Comparison of ENCODE assay signal across 8 cellular contexts in genomic region chr3:141646760-141647561, GRCh38.
DNase-seq lines count a peak whose midpoint lies in the region; ATAC-seq and TF ChIP-seq lines count a peak whose summit lies in the region.

No MANE protein-coding gene starts in this region.

- intact Hi-C loops in Caco-2 (cut with micrococcal nuclease; ENCODE audit: unreplicated experiment) = no loop called here
- intact Hi-C loops in prostate gland (cut with DNase I) = loop anchor here (5.0 kb wide), 1 partner anchor 70 kb away; no protein-coding TSS in a partner anchor

- no peaks in the 10 kb centered on the region for H3F3A ChIP-seq in SK-N-SH (replicated peaks; ENCODE audit: insufficient read depth)

- peaks cover 15% of the 10 kb centered on the region for H3K4me1 ChIP-seq in Caco-2
- H3K4me1 ChIP-seq in SK-N-SH (ENCODE audit: control insufficient read depth in 1 of 2, insufficient read depth in 2 of 2, low read depth in 1 of 2, low read length in 1 of 2) = no peaks in the 10 kb centered on the region
- no peaks in the 10 kb centered on the region for H3K4me1 ChIP-seq in prostate gland (replicated peaks)

- CTCF ChIA-PET in Caco-2 (lab: Charles Lee) (no interaction called here), SK-N-SH (lab: Yijun Ruan, JAX) (no interaction called here)

- H3K36me3 ChIP-seq in Caco-2 (ENCODE audit: control insufficient read depth, insufficient read depth, low read length) (no peaks in the 10 kb centered on the region), SK-N-SH (replicated peaks in 1 of 2; ENCODE audit: control insufficient read depth in 1 of 2, insufficient read depth in 2 of 2, low read length in 1 of 2) (no peaks in the 10 kb centered on the region), prostate gland (no peaks in the 10 kb centered on the region)

- TF ChIP-seq CTCF in Caco-2 (IDR thresholded peaks at IDR 0.05; ENCODE audit: insufficient read depth in 1 of 2, low read depth in 1 of 2, low read length in 1 of 2, severe bottlenecking in 1 of 2, unreplicated experiment in 1 of 2) (no peak), SK-N-SH (IDR thresholded peaks at IDR 0.05) (no peak), prostate gland (IDR thresholded peaks at IDR 0.05) (no peak)

- no TSS peak for BruUV-seq in Caco-2 (replicated peaks; lab: Mats Ljungman, UMichigan)

- no peaks in the 10 kb centered on the region for H3K79me2 ChIP-seq in SK-N-SH (ENCODE audit: insufficient read depth)

- ATAC-seq in HG03469 (IDR thresholded peaks at IDR 0.05; ENCODE audit: unreplicated experiment) = no peak
- no peak for ATAC-seq in HG03378 (IDR thresholded peaks at IDR 0.05; ENCODE audit: unreplicated experiment)

- H3K4me3 ChIP-seq in Caco-2 (ENCODE audit: low read depth, low read length) (no peak overlapping the region), SK-N-SH (ENCODE audit: low read depth in 2 of 2, low read length in 1 of 2) (no peak overlapping the region), prostate gland (no peak overlapping the region)

- peak; percentile 40 to 67 for DNase-seq in Caco-2
- peak; percentile 85 for DNase-seq in M059J (ENCODE audit: low read depth)
- DNase-seq in SK-N-SH = peak; percentile 70
- DNase-seq in hepatic stellate cell (ENCODE audit: low spot score) = peak; percentile 79
- DNase-seq in prostate gland (ENCODE audit: low spot score) = no peak
- DNase-seq in stimulated activated naive CD4-positive, alpha-beta T cell (lab: John Stamatoyannopoulos, UW) = no peak

- no peaks in the 10 kb centered on the region for H3K9me2 ChIP-seq in SK-N-SH

- H3K36me3 Mint-ChIP-seq in Caco-2 (ENCODE audit: insufficient read depth, unreplicated experiment) = peaks cover 5% of the 10 kb centered on the region

- no peak overlapping the region for H3K4me2 ChIP-seq in SK-N-SH

- H3K27ac Mint-ChIP-seq in Caco-2 (ENCODE audit: unreplicated experiment) = no peak overlapping the region

- no peaks in the 10 kb centered on the region for H3K27me3 ChIP-seq in Caco-2 (replicated peaks; ENCODE audit: control insufficient read depth, insufficient read depth, low read length)
- no peaks in the 10 kb centered on the region for H3K27me3 ChIP-seq in SK-N-SH (ENCODE audit: insufficient read depth)
- H3K27me3 ChIP-seq in prostate gland (replicated peaks; ENCODE audit: insufficient read depth) = no peaks in the 10 kb centered on the region

- TF ChIP-seq EP300 in SK-N-SH (IDR thresholded peaks at IDR 0.05; ENCODE audit: borderline replicate concordance in 1 of 2, low read depth in 1 of 2, low read length in 1 of 2) = no peak

- no peak for TF ChIP-seq POLR2A in prostate gland (IDR thresholded peaks at IDR 0.05)

- H3K4me1 Mint-ChIP-seq in Caco-2 (ENCODE audit: low read depth, unreplicated experiment) = peaks cover 17% of the 10 kb centered on the region

- peak overlapping the region; percentile 37; the same call in 1 of the 2 replicates for H2AFZ ChIP-seq in SK-N-SH (ENCODE audit: low read depth)

- WGBS in SK-N-SH (ENCODE audit: low lambda C conversion rate) = 76% methylated on average over 8 of the region's 8 CpGs
- WGBS in prostate gland = 86% methylated on average over 8 of the region's 8 CpGs

- H3K27me3 Mint-ChIP-seq in Caco-2 (ENCODE audit: insufficient read depth, unreplicated experiment) = no peaks in the 10 kb centered on the region

- H4K20me1 ChIP-seq in SK-N-SH (ENCODE audit: insufficient read depth) = no peaks in the 10 kb centered on the region

- TF ChIP-seq RAD21 in SK-N-SH (IDR thresholded peaks at IDR 0.05; ENCODE audit: low read length) = no peak

- H3K9me3 ChIP-seq in Caco-2 (0 out of 2 replicates have a peak, but pooled peaks cover 3% of the 10 kb centered on the region), SK-N-SH (no peaks in the 10 kb centered on the region), prostate gland (no peaks in the 10 kb centered on the region)

- H3K27ac ChIP-seq in SK-N-SH (ENCODE audit: low read depth in 2 of 2, low read length in 1 of 2) = no peak overlapping the region
- no peak overlapping the region for H3K27ac ChIP-seq in prostate gland

- H3K9me3 Mint-ChIP-seq in Caco-2 (ENCODE audit: unreplicated experiment) = no peaks in the 10 kb centered on the region

- POLR2A ChIA-PET in Caco-2 (lab: Charles Lee) (no interaction called here), SK-N-SH (lab: Yijun Ruan, JAX) (no interaction called here)

- peak overlapping the region; percentile 17 for H3K4me3 Mint-ChIP-seq in Caco-2 (ENCODE audit: unreplicated experiment)

- H3K9ac ChIP-seq in SK-N-SH = no peak overlapping the region

TF ChIP-seq in SK-N-SH, 30 proteins besides CTCF, POLR2A, EP300 and RAD21:
- TF ChIP-seq JUND (IDR thresholded peaks at IDR 0.05) = no peak
- TF ChIP-seq GABPA (IDR thresholded peaks at IDR 0.05; ENCODE audit: low read depth) = peak; percentile 71

Comparison
In these comparisons a context has a peak if more than half of its experiments do, and no peak if none do; other contexts are left out.
1. DNase-seq: peak in Caco-2 (2 of 2), M059J (single experiment), SK-N-SH (single experiment) and hepatic stellate cell (single experiment); none in prostate gland (single experiment) and stimulated activated naive CD4-positive, alpha-beta T cell (0 of 6).